Comparison of ENCODE assay signal across 9 cellular contexts in genomic region chr15:75693501-75694240, GRCh38. TPM values are rescaled to one million over a fixed set of nuclear protein-coding genes. Genes with fewer than 3 reads are reported as not detected.
DNase-seq lines count a peak whose midpoint lies in the region; ATAC-seq, FAIRE-seq and TF ChIP-seq lines count a peak whose summit lies in the region.
"Had no signal": no experiment of that assay in that cellular context is flagged by ENCODE, and none has a peak within 500 bp of the region (broad histone marks: within the 10 kb centered on the region; RNA-seq: fewer than 3 reads in every experiment).

No MANE protein-coding gene starts in this region.

- FAIRE-seq in GM12878 (lab: Jason Lieb, UNC), result no peak
- FAIRE-seq in keratinocyte (lab: Jason Lieb, UNC), result no peak
- no peak for FAIRE-seq in kidney (lab: Jason Lieb, UNC)

- H3K4me1 ChIP-seq in right atrium auricular region (peaks cover 0 to 56% of the 10 kb centered on the region in 2 donors), GM12878 (ENCODE audit: control insufficient read depth, insufficient read depth, low read length) (peaks cover 36% of the 10 kb centered on the region), keratinocyte (ENCODE audit: control insufficient read depth, extremely low read depth, insufficient read depth, low read length) (peaks cover 47% of the 10 kb centered on the region), vagina (peaks cover 59% of the 10 kb centered on the region), kidney (ENCODE audit: control insufficient read depth in 1 of 2, insufficient read depth in 1 of 2, low read depth in 1 of 2, low read length in 2 of 2) (no peaks in the 10 kb centered on the region)

- peaks cover 48% of the 10 kb centered on the region for H3K4me1 Mint-ChIP-seq in nephron progenitor cell

- TF ChIP-seq RAD21 in GM12878 (IDR thresholded peaks at IDR 0.05; ENCODE audit: insufficient read depth, low read depth, low read length), result no peak

- dilution Hi-C loops in keratinocyte (cut with MboI; ENCODE audit: extremely low pct_ligation_motif_present, low sequenced_read_pairs), result no loop called here

- POLR2A ChIA-PET in GM12878 (lab: Charles Lee), result interaction anchor here (0.6 to 1.0 kb wide), 3 partner anchors 31 to 671 kb away, joined by 3 read pairs; no protein-coding TSS in a partner anchor

- H3K27ac ChIP-seq in right atrium auricular region (peak overlapping the region; percentile 75 to 82), GM12878 (ENCODE audit: control insufficient read depth, insufficient read depth) (peak overlapping the region; percentile 7; the same call in 1 of the 2 replicates), keratinocyte (ENCODE audit: control insufficient read depth, insufficient read depth, low read length) (peak overlapping the region; percentile 88), vagina (peak overlapping the region; percentile 87), kidney (ENCODE audit: low read depth in 2 of 2, low read length in 2 of 2) (no peak overlapping the region)
- H3K27ac ChIP-seq: C4-2B had no signal

- DNase-seq in right atrium auricular region (ENCODE audit: low spot score) (no peak), left ventricle myocardium superior (no peak), GM12878 (ENCODE audit: low read depth, low spot score) (no peak), keratinocyte (ENCODE audit: low read depth, low spot score) (no peak), vagina (ENCODE audit: extremely low spot score in 2 of 2) (no peak), GM19240 (ENCODE audit: insufficient read length, low spot score) (no peak), kidney (no peak), nephron progenitor cell (no peak)

- H3K4me3 Mint-ChIP-seq in nephron progenitor cell, result no peak overlapping the region

- BruUV-seq in GM12878 (replicated peaks; lab: Mats Ljungman, UMichigan), result no TSS peak

- TF ChIP-seq CTCF in right atrium auricular region (IDR thresholded peaks at IDR 0.05), result no peak
- TF ChIP-seq CTCF in GM12878 (IDR thresholded peaks at IDR 0.05 in 2 of 3, conservative IDR thresholded peaks at IDR 0.05 in 1 of 3; ENCODE audit: control insufficient read depth in 2 of 3, extremely low read depth in 1 of 3, insufficient read depth in 1 of 3, low read depth in 3 of 3, low read length in 3 of 3), result no peak
- no peak for TF ChIP-seq CTCF in keratinocyte (optimal IDR thresholded peaks at IDR 0.05 in 1 of 3, IDR thresholded peaks at IDR 0.05 in 1 of 3, conservative IDR thresholded peaks at IDR 0.05 in 1 of 3; ENCODE audit: extremely low read depth in 1 of 3, insufficient read depth in 2 of 3, low read length in 3 of 3)
- TF ChIP-seq CTCF in vagina (IDR thresholded peaks at IDR 0.05), result no peak
- TF ChIP-seq CTCF in kidney (IDR thresholded peaks at IDR 0.05; ENCODE audit: borderline replicate concordance, extremely low read depth, insufficient read depth), result no peak
- TF ChIP-seq CTCF in nephron progenitor cell (IDR thresholded peaks at IDR 0.05), result no peak

- SMC1A ChIA-PET in GM12878 (lab: Charles Lee; ENCODE audit: uncharacterized antibody, unreplicated experiment), result interaction anchor here (1.1 to 2.7 kb wide), 2 partner anchors 30 to 238 kb away, joined by 4 to 11 read pairs; a partner anchor contains a TSS

- H4K20me1 ChIP-seq in GM12878 (ENCODE audit: control insufficient read depth, insufficient read depth) (no peaks in the 10 kb centered on the region), keratinocyte (ENCODE audit: control insufficient read depth, extremely low read depth, insufficient read depth, low read length) (no peaks in the 10 kb centered on the region)

- H2AFZ ChIP-seq in GM12878 (ENCODE audit: control insufficient read depth, low read depth, low read length), result peak overlapping the region; percentile 77
- H2AFZ ChIP-seq in keratinocyte (ENCODE audit: control insufficient read depth, low read length), result peak overlapping the region; percentile 51

- H3K9ac ChIP-seq in GM12878 (ENCODE audit: control insufficient read depth, insufficient read depth, low read length), result 0 out of 2 replicates have a peak overlapping the region, but pooled peaks have one; percentile 15
- H3K9ac ChIP-seq in keratinocyte (ENCODE audit: control insufficient read depth, extremely low read depth, insufficient read depth, low read length), result peak overlapping the region; percentile 52
- no peak overlapping the region for H3K9ac ChIP-seq in kidney (ENCODE audit: low read length in 2 of 2)

- H3K4me2 ChIP-seq in GM12878 (ENCODE audit: control insufficient read depth, insufficient read depth) (no peak overlapping the region), keratinocyte (ENCODE audit: control insufficient read depth, extremely low read depth, insufficient read depth, low read depth, low read length) (peak overlapping the region; percentile 45)

- H3K79me2 ChIP-seq in GM12878 (ENCODE audit: control insufficient read depth, insufficient read depth, low read length) (no peaks in the 10 kb centered on the region), keratinocyte (ENCODE audit: control insufficient read depth, insufficient read depth, low read length) (no peaks in the 10 kb centered on the region)

- H3K9me3 Mint-ChIP-seq in nephron progenitor cell, result no peaks in the 10 kb centered on the region

- H3K36me3 ChIP-seq in right atrium auricular region (peaks cover 27% of the 10 kb centered on the region), GM12878 (ENCODE audit: control insufficient read depth in 2 of 2, insufficient read depth in 2 of 2, low read length in 1 of 2) (no peaks in the 10 kb centered on the region), keratinocyte (ENCODE audit: control insufficient read depth in 2 of 2, extremely low read depth in 1 of 2, insufficient read depth in 2 of 2, low read length in 2 of 2) (no peaks in the 10 kb centered on the region), vagina (no peaks in the 10 kb centered on the region), kidney (ENCODE audit: control insufficient read depth in 1 of 2, insufficient read depth in 2 of 2, low read length in 2 of 2) (no peaks in the 10 kb centered on the region)

- no peak for TF ChIP-seq POLR2A in GM12878 (IDR thresholded peaks at IDR 0.05; ENCODE audit: low read depth, low read length)
- TF ChIP-seq POLR2A in vagina (IDR thresholded peaks at IDR 0.05), result no peak

- WGBS in GM12878 (ENCODE audit: insufficient coverage, insufficient replicate concordance, low lambda C conversion rate, missing lambda C conversion rate), result 42% methylated on average over 14 of the region's 14 CpGs

- no peak for ATAC-seq in left ventricle myocardium superior
- no peak for ATAC-seq in GM12878

- in situ Hi-C loops in GM12878 (cut with MboI), result no loop called here

- no peaks in the 10 kb centered on the region for H3K36me3 Mint-ChIP-seq in nephron progenitor cell (ENCODE audit: low read depth)

- no peaks in the 10 kb centered on the region for H3K9me1 ChIP-seq in keratinocyte (ENCODE audit: control insufficient read depth, extremely low read depth, insufficient read depth, low read length)

- no peak overlapping the region for H3K27ac Mint-ChIP-seq in nephron progenitor cell

- H3K27me3 Mint-ChIP-seq in nephron progenitor cell (ENCODE audit: low read depth, poor library complexity), result peaks cover 9% of the 10 kb centered on the region

- no peaks in the 10 kb centered on the region for H3K27me3 ChIP-seq in right atrium auricular region
- H3K27me3 ChIP-seq in GM12878 (replicated peaks in 1 of 2; ENCODE audit: control insufficient read depth in 2 of 2, insufficient read depth in 2 of 2, low read length in 1 of 2), result no peaks in the 10 kb centered on the region
- H3K27me3 ChIP-seq in keratinocyte (ENCODE audit: control insufficient read depth, extremely low read depth, insufficient read depth, low read length), result no peaks in the 10 kb centered on the region
- no peaks in the 10 kb centered on the region for H3K27me3 ChIP-seq in vagina

- intact Hi-C loops in left ventricle myocardium superior (cut with micrococcal nuclease) (no loop called here), GM12878 (cut with micrococcal nuclease; ENCODE audit: unreplicated experiment) (no loop called here), vagina (cut with DNase I) (no loop called here), kidney (cut with DNase I) (no loop called here)

- CTCF ChIA-PET in GM12878 (lab: Yijun Ruan, JAX), result interaction anchor here (1.0 to 2.1 kb wide), 5 partner anchors 8 to 326 kb away, joined by 3 to 12 read pairs (median 4); a partner anchor contains a TSS

- H3K4me3 ChIP-seq in right atrium auricular region (no peak overlapping the region), GM12878 (no peak overlapping the region), keratinocyte (ENCODE audit: control insufficient read depth in 2 of 3, extremely low read depth in 1 of 3, insufficient read depth in 2 of 3, low read depth in 1 of 3, low read length in 3 of 3) (no peak overlapping the region), vagina (no peak overlapping the region), kidney (ENCODE audit: low read length in 2 of 2) (no peak overlapping the region)

- H3K9me3 ChIP-seq in right atrium auricular region (no peaks in the 10 kb centered on the region), GM12878 (replicated peaks; ENCODE audit: control insufficient read depth, insufficient read depth, low read length) (no peaks in the 10 kb centered on the region), keratinocyte (ENCODE audit: control insufficient read depth, low read depth, low read length) (no peaks in the 10 kb centered on the region), vagina (no peaks in the 10 kb centered on the region), kidney (ENCODE audit: control insufficient read depth in 1 of 2, low read length in 2 of 2) (no peaks in the 10 kb centered on the region)

- RAD21 ChIA-PET in GM12878 (lab: Charles Lee; ENCODE audit: unreplicated experiment), result interaction anchor here (0.9 to 1.6 kb wide), 5 partner anchors 30 to 242 kb away, joined by 3 to 6 read pairs (median 3); partner anchors contain the start of gene SIN3A

- TF ChIP-seq EP300 in GM12878 (IDR thresholded peaks at IDR 0.05; ENCODE audit: borderline replicate concordance in 1 of 2, control insufficient read depth in 1 of 2, low read depth in 2 of 2, low read length in 2 of 2), result no peak

RNA-seq across cellular contexts. Expression of gene CSPG4, which starts 19.0 kb away (rescaled TPM):
- 10 to 100 TPM; 32.6 to 55.6 TPM for total RNA-seq in right atrium auricular region
- 5.2 TPM for total RNA-seq in left ventricle myocardium superior
- 2.2 and 2.5 TPM in 2 replicates for total RNA-seq in GM12878 (2013; cell fraction: nucleolus; rRNA removed)
- total RNA-seq in GM12878 (2014; rRNA removed), result 1.9 and 2.2 TPM in 2 replicates
- 0.74 and 0.81 TPM in 2 replicates for total RNA-seq in GM12878 (2014; rRNA removed; fragmentation: Illumina TruSeq; extraction: Trizol)
- 2.0 and 2.2 TPM in 2 replicates for total RNA-seq in GM12878 (2021)
- 0.13 TPM for polyA plus RNA-seq in GM12878 (2011; ENCODE audit: low read depth)
- polyA plus RNA-seq in GM12878 (2011; rRNA removed), result 0.06 and 0.15 TPM in 2 replicates
- polyA plus RNA-seq in GM12878 (2011; cell fraction: cytosol; rRNA removed), result 0.18 and 0.27 TPM in 2 replicates
- polyA plus RNA-seq in GM12878 (2011; cell fraction: nucleus; rRNA removed), result 1.2 and 1.3 TPM in 2 replicates
- 0.46 and 0.49 TPM in 2 replicates for polyA plus RNA-seq in GM12878 (2012)
- polyA plus RNA-seq in GM12878 (2014; fragmentation: Illumina TruSeq; extraction: Trizol), result 0.10 and 0.25 TPM in 2 replicates
- polyA plus RNA-seq in GM12878 (2014; fragmentation: Nextera tagmentation; extraction: Ambion mirVana), result under 1 TPM; 0.02 to 0.03 TPM
- 0.96 and 1.3 TPM in 2 replicates for polyA plus RNA-seq in GM12878 (2014; rRNA removed)
- polyA plus RNA-seq in GM12878 (2016; fragmentation: Nextera tagmentation; extraction: Ambion mirVana), result under 1 TPM; 0.72 to 0.95 TPM
- polyA minus RNA-seq in GM12878 (2011; rRNA and poly(A)+ RNA removed), result 0.37 and 0.82 TPM in 2 replicates
- 0.67 and 0.73 TPM in 2 replicates for polyA minus RNA-seq in GM12878 (2011; cell fraction: cytosol; rRNA and poly(A)+ RNA removed)
- 0.73 and 1.2 TPM in 2 replicates for polyA minus RNA-seq in GM12878 (2011; cell fraction: nucleus; rRNA and poly(A)+ RNA removed)
- polyA plus RNA-seq in keratinocyte, result 0.67 to 1.9 TPM (median 1.7 TPM) in 3 replicates
- polyA plus RNA-seq in keratinocyte (2011; ENCODE audit: low read depth), result 0.31 TPM
- polyA plus RNA-seq in keratinocyte (2011; cell fraction: cytosol; rRNA removed), result 0.16 and 0.49 TPM in 2 replicates
- 2.5 and 5.0 TPM in 2 replicates for polyA plus RNA-seq in keratinocyte (2011; cell fraction: nucleus; rRNA removed)
- 1.7 and 5.4 TPM in 2 replicates for polyA plus RNA-seq in keratinocyte (2012; ENCODE audit: low replicate concordance)
- polyA minus RNA-seq in keratinocyte, result 3.2 to 15.0 TPM (median 4.5 TPM) in 3 replicates
- 2.5 TPM for polyA minus RNA-seq in keratinocyte (2011; cell fraction: cytosol; rRNA and poly(A)+ RNA removed)
- polyA minus RNA-seq in keratinocyte (2011; cell fraction: nucleus; rRNA and poly(A)+ RNA removed), result 8.4 and 12.3 TPM in 2 replicates
- 23.1 TPM for total RNA-seq in vagina
- 30.7 TPM for total RNA-seq in kidney
- polyA plus RNA-seq in kidney (ENCODE audit: insufficient read depth, low read depth, low replicate concordance), result 4.4 TPM

RNA-seq across cellular contexts. Expression of gene SNX33, which starts 46.0 kb away (rescaled TPM):
- total RNA-seq in right atrium auricular region (10 to 100 TPM; 10.3 to 20.5 TPM), left ventricle myocardium superior (12.0 TPM), GM12878 (2014; rRNA removed) (0.45 and 0.76 TPM in 2 replicates), GM12878 (2014; rRNA removed; fragmentation: Illumina TruSeq; extraction: Trizol) (0.18 and 0.40 TPM in 2 replicates), GM12878 (2021) (0.85 and 1.1 TPM in 2 replicates), vagina (23.6 TPM), kidney (20.2 TPM)
- total RNA-seq in GM12878 (2013; cell fraction: nucleolus; rRNA removed), result 4.5 and 4.6 TPM in 2 replicates
- 0.25 TPM for polyA plus RNA-seq in GM12878 (2011; ENCODE audit: low read depth)
- polyA plus RNA-seq in GM12878 (2011; rRNA removed) (1.1 and 1.9 TPM in 2 replicates), GM12878 (2014; fragmentation: Illumina TruSeq; extraction: Trizol) (0.40 and 0.59 TPM in 2 replicates), GM12878 (2014; fragmentation: Nextera tagmentation; extraction: Ambion mirVana) (under 1 TPM; 0.13 to 0.14 TPM), GM12878 (2014; rRNA removed) (0.71 and 0.83 TPM in 2 replicates), GM12878 (2016; fragmentation: Nextera tagmentation; extraction: Ambion mirVana) (under 1 TPM; 0.51 to 0.78 TPM), keratinocyte (21.7 to 32.5 TPM (median 27.0 TPM) in 3 replicates), kidney (ENCODE audit: insufficient read depth, low read depth, low replicate concordance) (14.2 TPM)
- 2.1 and 2.3 TPM in 2 replicates for polyA plus RNA-seq in GM12878 (2011; cell fraction: cytosol; rRNA removed)
- 4.0 and 5.1 TPM in 2 replicates for polyA plus RNA-seq in GM12878 (2011; cell fraction: nucleus; rRNA removed)
- polyA plus RNA-seq in GM12878 (2012), result 0.91 and 0.95 TPM in 2 replicates
- 3.7 and 6.0 TPM in 2 replicates for polyA minus RNA-seq in GM12878 (2011; rRNA and poly(A)+ RNA removed)
- 1.6 TPM in 2 replicates for polyA minus RNA-seq in GM12878 (2011; cell fraction: cytosol; rRNA and poly(A)+ RNA removed)
- 2.7 and 4.2 TPM in 2 replicates for polyA minus RNA-seq in GM12878 (2011; cell fraction: nucleus; rRNA and poly(A)+ RNA removed)
- polyA plus RNA-seq in keratinocyte (2011; ENCODE audit: low read depth), result 11.5 TPM
- polyA plus RNA-seq in keratinocyte (2011; cell fraction: cytosol; rRNA removed), result 24.7 and 25.8 TPM in 2 replicates
- polyA plus RNA-seq in keratinocyte (2011; cell fraction: nucleus; rRNA removed), result 59.5 and 81.4 TPM in 2 replicates
- 31.2 and 40.4 TPM in 2 replicates for polyA plus RNA-seq in keratinocyte (2012; ENCODE audit: low replicate concordance)
- 45.4 to 75.9 TPM (median 53.1 TPM) in 3 replicates for polyA minus RNA-seq in keratinocyte
- 51.8 TPM for polyA minus RNA-seq in keratinocyte (2011; cell fraction: cytosol; rRNA and poly(A)+ RNA removed)
- polyA minus RNA-seq in keratinocyte (2011; cell fraction: nucleus; rRNA and poly(A)+ RNA removed), result 52.0 and 62.4 TPM in 2 replicates

RNA-seq across cellular contexts. Expression of gene IMP3, which starts 53.6 kb away (rescaled TPM):
- total RNA-seq in right atrium auricular region (100 to 1,000 TPM in 1 of 2 donors, 10 to 100 TPM in 1; 71.2 to 119 TPM), left ventricle myocardium superior (45.3 TPM), GM12878 (2014; rRNA removed) (123 and 124 TPM in 2 replicates), GM12878 (2014; rRNA removed; fragmentation: Illumina TruSeq; extraction: Trizol) (47.4 and 53.0 TPM in 2 replicates), GM12878 (2021) (88.3 and 96.2 TPM in 2 replicates), vagina (109 TPM), kidney (52.0 TPM)
- total RNA-seq in GM12878 (2013; cell fraction: nucleolus; rRNA removed), result 50.0 and 72.4 TPM in 2 replicates
- polyA plus RNA-seq in GM12878 (2011; ENCODE audit: low read depth), result 29.3 TPM
- polyA plus RNA-seq in GM12878 (2011; rRNA removed) (66.6 and 74.2 TPM in 2 replicates), GM12878 (2014; fragmentation: Illumina TruSeq; extraction: Trizol) (35.1 and 36.9 TPM in 2 replicates), GM12878 (2014; fragmentation: Nextera tagmentation; extraction: Ambion mirVana) (10 to 100 TPM; 13.3 to 34.9 TPM), GM12878 (2014; rRNA removed) (115 and 123 TPM in 2 replicates), GM12878 (2016; fragmentation: Nextera tagmentation; extraction: Ambion mirVana) (100 to 1,000 TPM; 204 to 208 TPM), keratinocyte (58.1 to 90.0 TPM (median 70.4 TPM) in 3 replicates), kidney (ENCODE audit: insufficient read depth, low read depth, low replicate concordance) (95.0 TPM)
- polyA plus RNA-seq in GM12878 (2011; cell fraction: cytosol; rRNA removed), result 102 and 121 TPM in 2 replicates
- 71.5 and 89.8 TPM in 2 replicates for polyA plus RNA-seq in GM12878 (2011; cell fraction: nucleus; rRNA removed)
- polyA plus RNA-seq in GM12878 (2012), result 62.8 and 64.4 TPM in 2 replicates
- 16.2 and 18.3 TPM in 2 replicates for polyA minus RNA-seq in GM12878 (2011; rRNA and poly(A)+ RNA removed)
- polyA minus RNA-seq in GM12878 (2011; cell fraction: cytosol; rRNA and poly(A)+ RNA removed), result 21.6 and 28.9 TPM in 2 replicates
- polyA minus RNA-seq in GM12878 (2011; cell fraction: nucleus; rRNA and poly(A)+ RNA removed), result 30.7 and 54.2 TPM in 2 replicates
- 20.9 TPM for polyA plus RNA-seq in keratinocyte (2011; ENCODE audit: low read depth)
- 58.1 and 74.0 TPM in 2 replicates for polyA plus RNA-seq in keratinocyte (2011; cell fraction: cytosol; rRNA removed)
- polyA plus RNA-seq in keratinocyte (2011; cell fraction: nucleus; rRNA removed), result 48.6 and 51.6 TPM in 2 replicates
- 67.8 and 84.1 TPM in 2 replicates for polyA plus RNA-seq in keratinocyte (2012; ENCODE audit: low replicate concordance)
- polyA minus RNA-seq in keratinocyte, result 15.5 to 28.5 TPM (median 16.7 TPM) in 3 replicates
- polyA minus RNA-seq in keratinocyte (2011; cell fraction: cytosol; rRNA and poly(A)+ RNA removed), result 92.7 TPM
- polyA minus RNA-seq in keratinocyte (2011; cell fraction: nucleus; rRNA and poly(A)+ RNA removed), result 13.5 and 14.4 TPM in 2 replicates

Comparison
In these comparisons a context has a peak if more than half of its experiments do, and no peak if none do; other contexts are left out.
1. H3K27ac ChIP-seq: peak in right atrium auricular region (2 of 2), GM12878 (single experiment), keratinocyte (single experiment) and vagina (single experiment); none in kidney (0 of 2).
2. H3K9ac ChIP-seq: peak in GM12878 (single experiment) and keratinocyte (single experiment); none in kidney (0 of 2).